ENCODE assay signal across 8 cellular contexts in the genomic region with DNA sequence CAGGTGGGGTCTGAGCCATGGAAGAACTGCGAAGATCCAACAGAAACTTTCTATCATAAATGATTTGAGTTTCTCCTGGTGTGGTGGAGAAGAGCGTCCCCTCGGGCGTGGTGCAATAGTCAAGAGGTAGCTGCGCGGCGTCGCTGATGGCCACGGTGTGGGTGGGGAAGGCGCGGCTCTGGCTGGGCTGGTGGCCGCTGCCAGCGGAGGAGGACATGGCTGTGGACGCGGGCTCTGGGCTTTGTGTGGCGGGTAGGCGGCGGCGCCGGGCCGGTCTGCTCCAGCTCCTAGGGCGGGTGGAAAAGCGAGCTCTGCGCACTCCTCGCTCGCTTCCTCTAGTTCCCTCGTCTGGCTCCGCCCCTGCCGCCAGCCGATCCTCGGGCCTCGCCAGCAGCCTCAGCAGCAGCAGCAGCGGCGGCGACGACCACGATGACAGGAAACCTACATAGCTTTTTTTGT. TPM values are rescaled to one million over a fixed set of nuclear protein-coding genes. Genes with fewer than 3 reads are reported as not detected.
DNase-seq lines count a peak whose midpoint lies in the region; ATAC-seq and FAIRE-seq lines count a peak whose summit lies in the region.

No MANE protein-coding gene starts in this region.

- ATAC-seq in GM18498 (IDR thresholded peaks at IDR 0.05; ENCODE audit: unreplicated experiment) = peak; percentile 74
- peak; percentile 84 for ATAC-seq in HG02884 (IDR thresholded peaks at IDR 0.05; ENCODE audit: unreplicated experiment)

- DNase-seq in NCI-H2196 (lab: John Stamatoyannopoulos, UW; ENCODE audit: unreplicated experiment) (peak; percentile 58), cerebellum (ENCODE audit: low spot score) (peak; percentile 77), kidney tubule cell (ENCODE audit: low spot score) (peak; percentile 79), urothelium cell line (ENCODE audit: low spot score) (no peak)
- peak; percentile 61 to 64 for DNase-seq in activated CD4-positive, alpha-beta T cell treated with anti-CD3 and anti-CD28 coated beads for 24 hours (ENCODE audit: low read depth in 2 of 2)
- peak; percentile 87 for DNase-seq in stimulated activated CD4-positive, alpha-beta T cell treated with anti-CD3 and anti-CD28 coated beads, Interleukin-15, amount 100 ng/mL, for 24 hours

- FAIRE-seq in urothelium cell line (lab: Jason Lieb, UNC) = no peak

RNA-seq across cellular contexts. Expression of a gene that starts 5.9 kb away (rescaled TPM):
- total RNA-seq in cerebellum = 25.4 TPM

RNA-seq across cellular contexts. Expression of a gene that starts 32.7 kb away (rescaled TPM):
- total RNA-seq in cerebellum = 27.3 TPM

RNA-seq across cellular contexts. Expression of a gene that starts 32.7 kb away (rescaled TPM):
- 20.2 TPM for total RNA-seq in cerebellum
